ENCODE assay signal across 20 cellular contexts in genomic region chr2:175318542-175318941, GRCh38.
DNase-seq lines count a peak whose midpoint lies in the region; ATAC-seq and FAIRE-seq lines count a peak whose summit lies in the region.
"Had no signal": no experiment of that assay in that cellular context is flagged by ENCODE, and none has a peak within 500 bp of the region (broad histone marks: within the 10 kb centered on the region; RNA-seq: fewer than 3 reads in every experiment).

No MANE protein-coding gene starts in this region.

- no peaks in the 10 kb centered on the region for H3K9me3 ChIP-seq in GM23248 (ENCODE audit: low read depth)
- H3K9me3 ChIP-seq: A549, SJCRH30 had no signal

- FAIRE-seq in GM18507 (lab: Jason Lieb, UNC) = peak; percentile 69
- FAIRE-seq: A549, GM12892 had no signal

- no peaks in the 10 kb centered on the region for H3K36me3 ChIP-seq in GM23248 (ENCODE audit: low read depth)
- H3K36me3 ChIP-seq: SJCRH30 had no signal

- H3K9me2 ChIP-seq in GM23248 (ENCODE audit: insufficient read depth) = no peaks in the 10 kb centered on the region

- H3K9ac ChIP-seq in GM23248 = no peak overlapping the region

- no peak overlapping the region for H2AFZ ChIP-seq in GM23248
- H2AFZ ChIP-seq: GM23338 had no signal

- H3K4me1 ChIP-seq in GM23248 (ENCODE audit: insufficient read depth) = no peaks in the 10 kb centered on the region
- H3K4me1 ChIP-seq: A549, SJCRH30 had no signal

- no peaks in the 10 kb centered on the region for H4K20me1 ChIP-seq in GM23248 (ENCODE audit: insufficient read depth)

- no peaks in the 10 kb centered on the region for H3K79me2 ChIP-seq in GM23248 (ENCODE audit: insufficient read depth)

- no peak overlapping the region for H3K4me3 ChIP-seq in GM23248
- H3K4me3 ChIP-seq: A549, GM23338, SJCRH30 had no signal

- H3K27ac ChIP-seq in GM23248 = no peak overlapping the region
- H3K27ac ChIP-seq: A549, SJCRH30 had no signal

- in situ Hi-C loops in GM23248 (cut with MboI) = loop anchor here (25.0 kb wide), 1 partner anchor 606 kb away; no protein-coding TSS in a partner anchor

- WGBS in GM23248 (ENCODE audit: low coverage in 1 of 2, low lambda C conversion rate in 2 of 2, missing lambda C conversion rate in 2 of 2), 2 experiments = 20 to 33% methylated on average over 2 of the region's 2 CpGs

- H3F3A ChIP-seq in GM23248 (ENCODE audit: insufficient read depth) = no peaks in the 10 kb centered on the region

- peaks cover 13% of the 10 kb centered on the region; the same call in 1 of the 2 replicates for H3K27me3 ChIP-seq in GM23248 (replicated peaks; ENCODE audit: insufficient read depth)
- H3K27me3 ChIP-seq: SJCRH30 had no signal

- DNase-seq in GM18507 (ENCODE audit: extremely low spot score, insufficient read length, low read depth) (peak; percentile 12), iPS-NIHi11 (ENCODE audit: low spot score) (no peak), DMS79 treated with DMSO at 0.1 percent for 48 hours (lab: John Stamatoyannopoulos, UW) (no peak), GM23248 (no peak), T-helper 9 cell (no peak)
- DNase-seq: CD4-positive, alpha-beta memory T cell; DMS153; GF-D8; HCEC 1CT; NCI-H1694 treated with DMSO at 0.1 percent for 48 hours; NCI-H510A; NCI-H82; SJCRH30 had no signal

- no peak overlapping the region for H3K4me2 ChIP-seq in GM23248 (ENCODE audit: unreplicated experiment)
- H3K4me2 ChIP-seq: A549, GM23338 had no signal

- peak; percentile 55 for ATAC-seq in GM19043 (IDR thresholded peaks at IDR 0.05; ENCODE audit: low read depth, unreplicated experiment)
- ATAC-seq in HG02759 (IDR thresholded peaks at IDR 0.05; ENCODE audit: unreplicated experiment) = peak; percentile 86
- ATAC-seq in HG03460 (IDR thresholded peaks at IDR 0.05; ENCODE audit: unreplicated experiment) = peak; percentile 52
- ATAC-seq: A549, GM23338, Panc1 had no signal
